ENCODE assay signal across 1 cellular context in genomic region chr3:78802588-78802930, GRCh38.
TF ChIP-seq lines count a peak whose summit lies in the region.

No MANE protein-coding gene starts in this region.

TF ChIP-seq in GM23338, 12 proteins besides CTCF, POLR2A, EP300 and RAD21 (continued from another document):
- no peak for TF ChIP-seq REST (IDR thresholded peaks at IDR 0.05; ENCODE audit: unreplicated experiment)
- no peak for TF ChIP-seq JUNB (IDR thresholded peaks at IDR 0.05; ENCODE audit: unreplicated experiment)
- TF ChIP-seq EZH2 (IDR thresholded peaks at IDR 0.05; ENCODE audit: low read depth, unreplicated experiment) = no peak
- no peak for TF ChIP-seq EZH2phosphoT487 (IDR thresholded peaks at IDR 0.05; ENCODE audit: unreplicated experiment)
- TF ChIP-seq NANOG (IDR thresholded peaks at IDR 0.05; ENCODE audit: borderline replicate concordance) = no peak
- no peak for TF ChIP-seq ETS1 (IDR thresholded peaks at IDR 0.05)
- no peak for TF ChIP-seq STAT1 (IDR thresholded peaks at IDR 0.05; ENCODE audit: unreplicated experiment)
- TF ChIP-seq ZNF331 (CRISPR knock-in tag; IDR thresholded peaks at IDR 0.05; ENCODE audit: low read depth) = no peak
- no peak for TF ChIP-seq POLR2AphosphoS5 (IDR thresholded peaks at IDR 0.05; ENCODE audit: low read depth)
